1 cellular context compared by ENCODE assay signal in genomic region chr10:31467791-31468535, GRCh38.
TF ChIP-seq lines count a peak whose summit lies in the region.

No MANE protein-coding gene starts in this region.

TF ChIP-seq in H1, 55 proteins besides CTCF, POLR2A, EP300 and RAD21 (continued from another document):
- TF ChIP-seq SP2 (IDR thresholded peaks at IDR 0.05; ENCODE audit: low read length) (no peak), YY1 (IDR thresholded peaks at IDR 0.05; ENCODE audit: low read depth, low read length) (no peak), BACH1 (IDR thresholded peaks at IDR 0.05; ENCODE audit: low read length) (peak; percentile 56; the same call in 1 of the 2 replicates), CEBPB (IDR thresholded peaks at IDR 0.05; ENCODE audit: low read depth, low read length) (peak; percentile 10; the same call in 1 of the 2 replicates), SAP30 (IDR thresholded peaks at IDR 0.05; ENCODE audit: insufficient read depth, insufficient replicate concordance, low read length) (no peak)
